ENCODE assay signal across 17 cellular contexts in genomic region chr1:200294241-200294640, GRCh38.
DNase-seq lines count a peak whose midpoint lies in the region; ATAC-seq, FAIRE-seq and TF ChIP-seq lines count a peak whose summit lies in the region.
"Had no signal": no experiment of that assay in that cellular context is flagged by ENCODE, and none has a peak within 500 bp of the region (broad histone marks: within the 10 kb centered on the region; RNA-seq: fewer than 3 reads in every experiment).

No MANE protein-coding gene starts in this region.

- no peak overlapping the region for H4K5ac ChIP-seq in IMR-90 (ENCODE audit: low read depth, low read length)

- H2BK20ac ChIP-seq in IMR-90 (ENCODE audit: low read depth, low read length) = no peak overlapping the region

- no peak for ATAC-seq in IMR-90 (ENCODE audit: low read depth)
- ATAC-seq in RWPE2 (ENCODE audit: low read depth) = peak; percentile 38; the same call in 1 of the 3 replicates
- no peak for ATAC-seq in GM21423 (IDR thresholded peaks at IDR 0.05; ENCODE audit: unreplicated experiment)

- H2AFZ ChIP-seq in IMR-90 (replicated peaks; ENCODE audit: low read length, poor library complexity) = no peak overlapping the region
- H2AFZ ChIP-seq: GM23248 had no signal

- peak overlapping the region in 1 of 2 experiments; percentile 43; a peak in 1 of 4 replicates for H4K8ac ChIP-seq in IMR-90 (ENCODE audit: low read depth in 2 of 2, low read length in 2 of 2)

- H2AK5ac ChIP-seq in IMR-90 (ENCODE audit: low read depth, low read length) = no peak overlapping the region

- no peaks in the 10 kb centered on the region; the same call in none of the 2 replicates for H3K4me1 ChIP-seq in IMR-90 (ENCODE audit: control insufficient read depth, insufficient read depth, low read length)
- H3K4me1 ChIP-seq in RWPE2 (ENCODE audit: insufficient read depth, poor library complexity, severe bottlenecking) = no peaks in the 10 kb centered on the region

- in situ Hi-C loops in IMR-90 (cut with MboI; ENCODE audit: low sequenced_read_pairs) = no loop called here

- H3K79me1 ChIP-seq in IMR-90 (ENCODE audit: low read depth in 1 of 2, low read length in 2 of 2) = no peaks in the 10 kb centered on the region

- TF ChIP-seq RAD21 in IMR-90 (IDR thresholded peaks at IDR 0.05; ENCODE audit: low read length) = no peak

- intact Hi-C loops in IMR-90 (cut with micrococcal nuclease) = no loop called here

- no TSS peak for BruUV-seq in IMR-90 (replicated peaks; lab: Mats Ljungman, UMichigan)

- H3K27me3 ChIP-seq in IMR-90 (ENCODE audit: control insufficient read depth, insufficient read depth, low read length) (no peaks in the 10 kb centered on the region), RWPE2 (ENCODE audit: insufficient read depth, poor library complexity, severe bottlenecking) (no peaks in the 10 kb centered on the region)

- CTCF ChIA-PET in IMR-90 (lab: Yijun Ruan, JAX) = interaction anchor here (0.6 kb wide), 1 partner anchor 10 kb away, joined by 4 read pairs; no protein-coding TSS in a partner anchor

- no peak overlapping the region for H3K27ac ChIP-seq in IMR-90 (ENCODE audit: insufficient read depth, low read length)
- no peak overlapping the region for H3K27ac ChIP-seq in RWPE2 (ENCODE audit: poor library complexity, severe bottlenecking)
- H3K27ac ChIP-seq: GM23248 had no signal

- DNase-seq in DMS153 (lab: John Stamatoyannopoulos, UW) (peak; percentile 77), IMR-90 (no peak), RWPE2 (ENCODE audit: low spot score) (no peak), kidney tubule cell (ENCODE audit: low spot score) (peak; percentile 61), islet precursor cell (no peak), erythroblast (lab: John Stamatoyannopoulos, UW) (no peak), H54 (ENCODE audit: insufficient read length, low spot score) (no peak)
- DNase-seq: C1 segment of cervical spinal cord, DMS79, GDM1, GM23248, NCI-H146, NCI-H2107, NCI-H446 treated with DMSO at 0.1 percent for 48 hours, OCI-M1 had no signal

- H3K18ac ChIP-seq in IMR-90 (ENCODE audit: low read depth, low read length) = no peak overlapping the region; the same call in 1 of the 2 replicates

- TF ChIP-seq POLR2A in IMR-90 (IDR thresholded peaks at IDR 0.05; ENCODE audit: low read depth, low read length) (no peak), erythroblast (IDR thresholded peaks at IDR 0.05; ENCODE audit: low read length) (no peak), H54 (IDR thresholded peaks at IDR 0.05; ENCODE audit: low read depth, low read length) (no peak)

- no peaks in the 10 kb centered on the region for H3K36me3 ChIP-seq in IMR-90 (ENCODE audit: control insufficient read depth, insufficient read depth, low read length)
- no peaks in the 10 kb centered on the region for H3K36me3 ChIP-seq in RWPE2 (ENCODE audit: low read depth)

- H3K4me2 ChIP-seq in IMR-90 (ENCODE audit: low read depth, low read length) = no peak overlapping the region

- H2BK5ac ChIP-seq in IMR-90 (ENCODE audit: low read depth, low read length, poor library complexity, severe bottlenecking) = no peak overlapping the region

- H3K23ac ChIP-seq in IMR-90 (ENCODE audit: low read depth, low read length) = no peak overlapping the region

- no peak overlapping the region for H3K56ac ChIP-seq in IMR-90 (ENCODE audit: extremely low read depth, insufficient read depth, low read length)

- H3K4me3 ChIP-seq in IMR-90 (ENCODE audit: insufficient read depth, low read depth, low read length) (no peak overlapping the region), RWPE2 (ENCODE audit: severe bottlenecking) (no peak overlapping the region)
- H3K4me3 ChIP-seq: GM23248 had no signal

- H3K9ac ChIP-seq in IMR-90 (ENCODE audit: low read depth, low read length) = no peak overlapping the region
- H3K9ac ChIP-seq: GM23248 had no signal

- FAIRE-seq in H54 (lab: Jason Lieb, UNC) = no peak
- FAIRE-seq: GM19239 had no signal

- H3K9me3 ChIP-seq in IMR-90 (ENCODE audit: control insufficient read depth, insufficient read depth, low read length) (no peaks in the 10 kb centered on the region), RWPE2 (ENCODE audit: severe bottlenecking) (no peaks in the 10 kb centered on the region)

- POLR2A ChIA-PET in IMR-90 (lab: Charles Lee; ENCODE audit: unreplicated experiment) = no interaction called here

- WGBS in IMR-90 (ENCODE audit: extremely low coverage in 2 of 2, insufficient read length in 1 of 2), 2 experiments = 100% methylated on average over 1 of the region's 2 CpGs; no CpG with 5 or more reads in 1 of the 2 experiments

- no peak overlapping the region for H2BK15ac ChIP-seq in IMR-90 (ENCODE audit: low read depth, low read length)

- H4K91ac ChIP-seq in IMR-90 (ENCODE audit: insufficient read depth, low read depth, low read length) = no peak overlapping the region

- no peaks in the 10 kb centered on the region for H3K9me1 ChIP-seq in IMR-90 (ENCODE audit: insufficient read depth, low read length)

- H3K4ac ChIP-seq in IMR-90 (ENCODE audit: low read depth, low read length) = no peak overlapping the region

- peak overlapping the region; percentile 44; the same call in 1 of the 2 replicates for H3K14ac ChIP-seq in IMR-90 (replicated peaks; ENCODE audit: low read depth, low read length)

- H2AK9ac ChIP-seq in IMR-90 (replicated peaks; ENCODE audit: low read depth, low read length, poor library complexity) = no peak overlapping the region

- H4K20me1 ChIP-seq in IMR-90 (ENCODE audit: insufficient read depth, low read length) = no peaks in the 10 kb centered on the region

- dilution Hi-C loops in IMR-90 (cut with HindIII; ENCODE audit: low sequenced_read_pairs, unreplicated experiment) = no loop called here

- no peak overlapping the region for H2BK120ac ChIP-seq in IMR-90 (ENCODE audit: low read depth, low read length)

- TF ChIP-seq CTCF in IMR-90 (conservative IDR thresholded peaks at IDR 0.05; ENCODE audit: low read depth, low read length) (no peak), RWPE2 (IDR thresholded peaks at IDR 0.05; ENCODE audit: poor library complexity, severe bottlenecking) (no peak)

TF ChIP-seq in IMR-90, 13 proteins besides CTCF, POLR2A, EP300 and RAD21:
- TF ChIP-seq BHLHE40 (IDR thresholded peaks at IDR 0.05; ENCODE audit: low read depth, low read length) = no peak
- TF ChIP-seq MXI1 (IDR thresholded peaks at IDR 0.05; ENCODE audit: borderline replicate concordance, low read depth, low read length) = no peak
- TF ChIP-seq MAFK (IDR thresholded peaks at IDR 0.05; ENCODE audit: low read depth, low read length) = no peak
- TF ChIP-seq RFX5 (IDR thresholded peaks at IDR 0.05; ENCODE audit: low read depth, low read length) = no peak
- no peak for TF ChIP-seq SMC3 (IDR thresholded peaks at IDR 0.05; ENCODE audit: low read depth, low read length)
- TF ChIP-seq, protein P1, sequence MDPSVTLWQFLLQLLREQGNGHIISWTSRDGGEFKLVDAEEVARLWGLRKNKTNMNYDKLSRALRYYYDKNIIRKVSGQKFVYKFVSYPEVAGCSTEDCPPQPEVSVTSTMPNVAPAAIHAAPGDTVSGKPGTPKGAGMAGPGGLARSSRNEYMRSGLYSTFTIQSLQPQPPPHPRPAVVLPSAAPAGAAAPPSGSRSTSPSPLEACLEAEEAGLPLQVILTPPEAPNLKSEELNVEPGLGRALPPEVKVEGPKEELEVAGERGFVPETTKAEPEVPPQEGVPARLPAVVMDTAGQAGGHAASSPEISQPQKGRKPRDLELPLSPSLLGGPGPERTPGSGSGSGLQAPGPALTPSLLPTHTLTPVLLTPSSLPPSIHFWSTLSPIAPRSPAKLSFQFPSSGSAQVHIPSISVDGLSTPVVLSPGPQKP (IDR thresholded peaks at IDR 0.05; ENCODE audit: borderline replicate concordance, low read depth, low read length) = no peak
- no peak for TF ChIP-seq NFE2L2 (IDR thresholded peaks at IDR 0.05; ENCODE audit: low read depth, low read length)

Comparison
In these comparisons a context has a peak if more than half of its experiments do, and no peak if none do; other contexts are left out.
1. DNase-seq: peak in DMS153 (single experiment) and kidney tubule cell (single experiment); none in IMR-90 (single experiment), RWPE2 (single experiment), islet precursor cell (single experiment), erythroblast (0 of 2) and H54 (single experiment).